Comparison of ENCODE assay signal across 8 cellular contexts in the genomic region with DNA sequence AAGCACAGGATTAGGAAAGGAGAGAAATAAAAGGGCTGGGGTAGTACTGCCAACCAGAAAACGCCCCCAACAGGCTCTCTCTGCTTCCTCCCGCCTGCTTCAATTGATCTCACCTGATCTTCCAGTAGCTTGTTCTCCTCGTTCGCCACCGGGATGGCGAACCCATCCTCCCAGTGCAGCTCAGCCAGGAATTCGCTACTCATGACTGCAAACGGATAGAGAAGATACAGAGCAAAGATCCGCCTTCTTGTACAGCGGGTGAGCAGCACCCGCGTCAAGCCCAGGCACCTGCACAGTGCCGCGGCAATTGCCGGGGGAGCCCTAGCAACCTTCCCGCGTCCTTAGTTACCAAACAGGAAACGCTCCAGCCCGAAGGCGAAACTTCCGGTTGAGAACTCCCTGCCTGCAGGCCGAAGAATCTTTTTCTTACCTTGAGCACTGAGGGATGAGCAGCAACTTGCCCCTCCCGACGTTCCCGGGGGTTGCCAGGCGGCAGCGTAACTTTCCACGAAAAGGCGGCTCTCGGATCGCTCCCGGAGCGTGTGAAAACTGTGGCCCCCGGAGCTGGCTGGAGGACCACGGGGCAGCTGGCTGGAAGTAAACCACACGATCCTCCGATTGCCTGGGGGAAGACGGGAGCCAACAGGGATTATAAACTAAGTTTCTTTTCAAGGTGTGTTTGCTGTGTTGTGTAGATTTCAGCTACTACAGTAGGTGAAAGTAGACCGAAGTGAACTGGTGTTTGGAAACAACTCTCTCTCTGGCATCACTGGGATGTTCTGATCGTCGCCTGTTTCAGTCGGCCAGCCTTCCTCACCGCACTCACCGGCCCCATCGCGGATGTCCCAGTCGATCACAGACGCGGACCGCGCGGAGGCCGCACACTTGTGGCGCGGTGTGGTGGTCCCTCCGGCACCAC. TPM values are rescaled to one million over a fixed set of nuclear protein-coding genes. Genes with fewer than 3 reads are reported as not detected.
DNase-seq lines count a peak whose midpoint lies in the region; ATAC-seq, FAIRE-seq and TF ChIP-seq lines count a peak whose summit lies in the region.

A gene (minus strand): TSS at position 312 of the 919 bp plus-strand sequence. CDS start 109 bp downstream, at position 203.

- H3K79me2 ChIP-seq in keratinocyte (ENCODE audit: control insufficient read depth, insufficient read depth, low read length) = no peaks in the 10 kb centered on the region

- dilution Hi-C loops in keratinocyte (cut with MboI; ENCODE audit: extremely low pct_ligation_motif_present, low sequenced_read_pairs) = no loop called here

- H3K4me3 ChIP-seq in WERI-Rb-1 (ENCODE audit: low read depth, low read length) = peak within 1 kb of the TSS; percentile 61
- peak within 1 kb of the TSS; percentile 57 to 65 for H3K4me3 ChIP-seq in cardiac fibroblast (replicated peaks in 1 of 2; ENCODE audit: low read depth in 2 of 2, low read length in 2 of 2)
- peak within 1 kb of the TSS; percentile 30 to 78 (median 47) for H3K4me3 ChIP-seq in keratinocyte (ENCODE audit: control insufficient read depth in 2 of 3, extremely low read depth in 1 of 3, insufficient read depth in 2 of 3, low read depth in 1 of 3, low read length in 3 of 3)

- H3K36me3 ChIP-seq in WERI-Rb-1 (no peaks in the 10 kb centered on the region), keratinocyte (ENCODE audit: control insufficient read depth in 2 of 2, extremely low read depth in 1 of 2, insufficient read depth in 2 of 2, low read length in 2 of 2) (no peaks in the 10 kb centered on the region)

- H3K27me3 ChIP-seq in WERI-Rb-1 (ENCODE audit: insufficient read depth, low read depth, severe bottlenecking) = no peaks in the 10 kb centered on the region
- H3K27me3 ChIP-seq in keratinocyte (ENCODE audit: control insufficient read depth, extremely low read depth, insufficient read depth, low read length) = no peaks in the 10 kb centered on the region

- DNase-seq in GM13976 (ENCODE audit: low spot score) (peak; percentile 82), NCI-H146 treated with DMSO at 0.1 percent for 48 hours (lab: John Stamatoyannopoulos, UW; ENCODE audit: unreplicated experiment) (peak; percentile 97), WERI-Rb-1 (peak; percentile 88), cardiac fibroblast (ENCODE audit: low read depth in 2 of 2) (peak; percentile 64 to 65), keratinocyte (ENCODE audit: low read depth, low spot score) (peak; percentile 35), dedifferentiated amniotic fluid mesenchymal stem cell (ENCODE audit: extremely low spot score) (no peak)
- DNase-seq in stimulated activated CD4-positive, alpha-beta T cell treated with anti-CD3 and anti-CD28 coated beads, Interleukin-12 subunit alpha, Interleukin-12 subunit beta, amount 100 ng/mL, for 48 hours (ENCODE audit: low read depth in 2 of 3, low spot score in 1 of 3) = peak; percentile 62 to 66 (median 64)

- TF ChIP-seq CTCF in GM13976 (IDR thresholded peaks at IDR 0.05; ENCODE audit: borderline replicate concordance, control extremely low read depth, extremely low read depth, insufficient read depth, missing control alignments) = no peak
- TF ChIP-seq CTCF in WERI-Rb-1 (IDR thresholded peaks at IDR 0.05; ENCODE audit: low read depth, low read length) = peak; percentile 17; the same call in 1 of the 2 replicates
- TF ChIP-seq CTCF in cardiac fibroblast (IDR thresholded peaks at IDR 0.05; ENCODE audit: low read depth, low read length) = no peak
- no peak for TF ChIP-seq CTCF in keratinocyte (optimal IDR thresholded peaks at IDR 0.05 in 1 of 3, IDR thresholded peaks at IDR 0.05 in 1 of 3, conservative IDR thresholded peaks at IDR 0.05 in 1 of 3; ENCODE audit: extremely low read depth in 1 of 3, insufficient read depth in 2 of 3, low read length in 3 of 3)

- H4K20me1 ChIP-seq in keratinocyte (ENCODE audit: control insufficient read depth, extremely low read depth, insufficient read depth, low read length) = no peaks in the 10 kb centered on the region

- H3K9me3 ChIP-seq in WERI-Rb-1 (ENCODE audit: severe bottlenecking) (no peaks in the 10 kb centered on the region), keratinocyte (ENCODE audit: control insufficient read depth, low read depth, low read length) (no peaks in the 10 kb centered on the region)

- peaks cover 5% of the 10 kb centered on the region for H3K4me1 ChIP-seq in keratinocyte (ENCODE audit: control insufficient read depth, extremely low read depth, insufficient read depth, low read length)

- peak within 1 kb of the TSS; percentile 73 for H3K4me2 ChIP-seq in keratinocyte (ENCODE audit: control insufficient read depth, extremely low read depth, insufficient read depth, low read depth, low read length)

- ATAC-seq in HG02763 (IDR thresholded peaks at IDR 0.05; ENCODE audit: unreplicated experiment) = peak; percentile 96

- no peaks in the 10 kb centered on the region for H3K9me1 ChIP-seq in keratinocyte (ENCODE audit: control insufficient read depth, extremely low read depth, insufficient read depth, low read length)

- peak within 1 kb of the TSS; percentile 57 for H3K9ac ChIP-seq in keratinocyte (ENCODE audit: control insufficient read depth, extremely low read depth, insufficient read depth, low read length)

- H3K27ac ChIP-seq in WERI-Rb-1 (no peak within 1 kb of the TSS; the same call in 1 of the 2 replicates), keratinocyte (ENCODE audit: control insufficient read depth, insufficient read depth, low read length) (peak within 1 kb of the TSS; percentile 19)

- peak within 1 kb of the TSS; percentile 93 for H2AFZ ChIP-seq in keratinocyte (ENCODE audit: control insufficient read depth, low read length)

- peak; percentile 68 for FAIRE-seq in keratinocyte (lab: Jason Lieb, UNC)

- in situ Hi-C loops in GM13976 (cut with MboI; ENCODE audit: low sequenced_read_pairs, unreplicated experiment) = no loop called here

RNA-seq across cellular contexts. Expression of the gene that starts here (rescaled TPM):
- not detected in 3 replicates for polyA plus RNA-seq in keratinocyte
- polyA plus RNA-seq in keratinocyte (2011; ENCODE audit: low read depth) = not detected
- not detected in 2 replicates for polyA plus RNA-seq in keratinocyte (2011; cell fraction: cytosol; rRNA removed)
- polyA plus RNA-seq in keratinocyte (2011; cell fraction: nucleus; rRNA removed) = not detected in 2 replicates
- polyA plus RNA-seq in keratinocyte (2012; ENCODE audit: low replicate concordance) = not detected in 2 replicates
- polyA minus RNA-seq in keratinocyte = not detected in 3 replicates
- not detected for polyA minus RNA-seq in keratinocyte (2011; cell fraction: cytosol; rRNA and poly(A)+ RNA removed)
- polyA minus RNA-seq in keratinocyte (2011; cell fraction: nucleus; rRNA and poly(A)+ RNA removed) = not detected in 2 replicates

Comparison
In these comparisons a context has a peak if more than half of its experiments do, and no peak if none do; other contexts are left out.
1. Peak in DNase-seq, H3K4me3 ChIP-seq, H3K27ac ChIP-seq, H3K9ac ChIP-seq and H3K4me2 ChIP-seq in keratinocyte; RNA of the gene not detected or under 1 TPM.